Comparison of ENCODE assay signal across 8 cellular contexts in genomic region chr22:25534724-25535123, GRCh38.
"Had no signal": no experiment of that assay in that cellular context is flagged by ENCODE, and none has a peak within 500 bp of the region (broad histone marks: within the 10 kb centered on the region; RNA-seq: fewer than 3 reads in every experiment).

No MANE protein-coding gene starts in this region.

- H3K4me3 Mint-ChIP-seq: HFFc6 had no signal

- H3K4me3 ChIP-seq: GM23248 had no signal

- H3K9ac ChIP-seq: GM23248 had no signal

- H2AFZ ChIP-seq: GM23248 had no signal

- H3K27ac ChIP-seq: GM23248, HL-60 had no signal

- DNase-seq: GM23248, GOT3, H7, HCEC 1CT, HFFc6, IMR-90, KBM-7 had no signal

- H3K27ac Mint-ChIP-seq: HFFc6 had no signal
